ENCODE assay signal across 18 cellular contexts in genomic region chr6:112044856-112045255, GRCh38. TPM values are rescaled to one million over a fixed set of nuclear protein-coding genes. Genes with fewer than 3 reads are reported as not detected.
A peak's percentile ranks its signal among the peaks of the same experiment; 100 is the strongest.
DNase-seq lines count a peak whose midpoint lies in the region; ATAC-seq and TF ChIP-seq lines count a peak whose summit lies in the region.
"Had no signal": no experiment of that assay in that cellular context is flagged by ENCODE, and none has a peak within 500 bp of the region (broad histone marks: within the 10 kb centered on the region; RNA-seq: fewer than 3 reads in every experiment).

No MANE protein-coding gene starts in this region.

- peak overlapping the region; percentile 76 for H3K4me3 Mint-ChIP-seq in HFFc6
- H3K4me3 Mint-ChIP-seq: CD14-positive monocyte; central memory CD8-positive, alpha-beta T cell had no signal

- TF ChIP-seq POLR2A in transverse colon (IDR thresholded peaks at IDR 0.05) (no peak), right lobe of liver (IDR thresholded peaks at IDR 0.05) (no peak)

- no peak for ATAC-seq in right lobe of liver
- ATAC-seq: K562; naive thymus-derived CD8-positive, alpha-beta T cell had no signal

- DNase-seq in AG08395 (ENCODE audit: low spot score) (peak; percentile 83), HFFc6 (peak; percentile 89), cardiac fibroblast (ENCODE audit: low read depth in 2 of 2) (peak; percentile 71 to 90), myocyte (ENCODE audit: low read depth) (peak; percentile 79), transverse colon (no peak), NCI-H510A treated with DMSO at 0.1 percent for 48 hours (lab: John Stamatoyannopoulos, UW) (no peak), right lobe of liver (no peak)
- no peak for DNase-seq in stimulated activated CD4-positive, alpha-beta T cell treated with anti-CD3 and anti-CD28 coated beads, Interleukin-1b, Interleukin-23, amount 100 ng/mL, for 48 hours
- DNase-seq: activated CD4-positive, CD25-positive, alpha-beta regulatory T cell; activated T-cell treated with anti-CD3 and anti-CD28 coated beads, Interleukin-2, amount 50 U/mL, for 1 hour; kidney; naive thymus-derived CD8-positive, alpha-beta T cell; NCI-H187; NCI-H82 had no signal

- H3K36me3 Mint-ChIP-seq in HFFc6 (ENCODE audit: low read depth), result no peaks in the 10 kb centered on the region
- H3K36me3 Mint-ChIP-seq: CD14-positive monocyte; naive thymus-derived CD8-positive, alpha-beta T cell had no signal

- no peaks in the 10 kb centered on the region for H3K9me3 ChIP-seq in transverse colon
- H3K9me3 ChIP-seq in right lobe of liver, result no peaks in the 10 kb centered on the region

- peak overlapping the region; percentile 88 for H3K27ac Mint-ChIP-seq in HFFc6

- intact Hi-C loops in transverse colon (cut with DNase I; ENCODE audit: low total_unique reads) (loop anchor here (5.0 kb wide), 2 partner anchors 48 to 338 kb away; no protein-coding TSS in a partner anchor), right lobe of liver (cut with DNase I) (loop anchor here in 1 of 2 donors (10.0 kb wide), 1 partner anchor 330 kb away; no protein-coding TSS in a partner anchor)

- H3K36me3 ChIP-seq in transverse colon (no peaks in the 10 kb centered on the region), right lobe of liver (no peaks in the 10 kb centered on the region)

- 0 out of 2 replicates have a peak, but pooled peaks have one; percentile 13 for TF ChIP-seq CTCF in HFFc6 (IDR thresholded peaks at IDR 0.05)
- TF ChIP-seq CTCF in cardiac fibroblast (IDR thresholded peaks at IDR 0.05; ENCODE audit: low read depth, low read length), result no peak
- TF ChIP-seq CTCF in transverse colon (IDR thresholded peaks at IDR 0.05), result no peak
- no peak for TF ChIP-seq CTCF in right lobe of liver (IDR thresholded peaks at IDR 0.05)

- H3K4me1 Mint-ChIP-seq in HFFc6 (ENCODE audit: low read depth), result peaks cover 65% of the 10 kb centered on the region

- no peaks in the 10 kb centered on the region; the same call in 1 of the 2 replicates for H3K27me3 Mint-ChIP-seq in HFFc6 (ENCODE audit: insufficient read depth)
- H3K27me3 Mint-ChIP-seq: central memory CD8-positive, alpha-beta T cell; naive thymus-derived CD8-positive, alpha-beta T cell had no signal

- H3K4me1 ChIP-seq in transverse colon (peaks cover 0 to 10% (median 6%) of the 10 kb centered on the region in 4 donors), right lobe of liver (peaks cover 0 to 8% (median 3%) of the 10 kb centered on the region in 4 donors)

- in situ Hi-C loops in transverse colon (cut with MboI; ENCODE audit: low pct_ligation_motif_present in 1 of 4, low pct_unique_long_range_greater_than_20kb in 1 of 4, low sequenced_read_pairs in 3 of 4), result loop anchor here in 2 of 4 donors (10.0 to 25.0 kb wide), 2 partner anchors 340 to 783 kb away; a partner anchor contains a TSS

- H3K4me3 ChIP-seq in cardiac fibroblast (replicated peaks in 1 of 2; ENCODE audit: low read depth in 2 of 2, low read length in 2 of 2), result no peak overlapping the region
- H3K4me3 ChIP-seq in transverse colon, result no peak overlapping the region
- H3K4me3 ChIP-seq in right lobe of liver, result no peak overlapping the region
- H3K4me3 ChIP-seq: K562 had no signal

- peak overlapping the region in 2 of 4 donors; percentile 1 to 16 for H3K27ac ChIP-seq in transverse colon
- no peak overlapping the region for H3K27ac ChIP-seq in right lobe of liver

- 37 to 50% methylated on average over 2 to 3 of the region's 3 CpGs for WGBS in transverse colon (ENCODE audit: low coverage in 1 of 2), 2 donors
- WGBS in right lobe of liver (ENCODE audit: insufficient coverage, low coverage, low lambda C conversion rate, missing lambda C conversion rate), result 67% methylated on average over 2 of the region's 3 CpGs

- no peaks in the 10 kb centered on the region for H3K9me3 Mint-ChIP-seq in HFFc6
- H3K9me3 Mint-ChIP-seq: central memory CD8-positive, alpha-beta T cell; naive thymus-derived CD8-positive, alpha-beta T cell had no signal

- no peaks in the 10 kb centered on the region for H3K27me3 ChIP-seq in transverse colon
- no peaks in the 10 kb centered on the region for H3K27me3 ChIP-seq in right lobe of liver

- TF ChIP-seq EP300 in transverse colon (IDR thresholded peaks at IDR 0.05; ENCODE audit: low read depth), result no peak

RNA-seq across cellular contexts. Expression of gene CCN6, which starts 9.0 kb away (rescaled TPM):
- not detected for total RNA-seq in HFFc6 (2021; fragmentation: NEBNext Ultra II Directional; extraction: Animal tissue kit (Norgen Biotek cat#: 25700))
- total RNA-seq in myocyte (not detected in 2 replicates), transverse colon (not detected), right lobe of liver (not detected)
- polyA plus RNA-seq in myocyte (2012), result 0.10 TPM
- total RNA-seq: fibroblast of lung; naive thymus-derived CD8-positive, alpha-beta T cell had no signal
- polyA plus RNA-seq: CD14-positive monocyte had no signal

RNA-seq across cellular contexts. Expression of gene TUBE1, which starts 42.4 kb away (rescaled TPM):
- total RNA-seq in HFFc6 (2021; fragmentation: NEBNext Ultra II Directional; extraction: Animal tissue kit (Norgen Biotek cat#: 25700)), result 10 to 100 TPM in 5 of 6 experiments, 1 to 10 TPM in 1; 9.8 to 15.5 (median 11.2) TPM
- total RNA-seq in myocyte, result 15.5 and 16.4 TPM in 2 replicates
- 11.3 TPM for polyA plus RNA-seq in myocyte (2012)
- total RNA-seq in transverse colon, result 10 to 100 TPM; 15.9 to 48.4 (median 26.5) TPM
- 10 to 100 TPM; 16.2 to 38.0 (median 27.7) TPM for total RNA-seq in right lobe of liver

RNA-seq across cellular contexts. Expression of gene FAM229B, which starts 42.5 kb away (rescaled TPM):
- total RNA-seq in HFFc6 (2021; fragmentation: NEBNext Ultra II Directional; extraction: Animal tissue kit (Norgen Biotek cat#: 25700)), result 10 to 100 TPM; 30.2 to 36.2 (median 33.7) TPM
- total RNA-seq in myocyte (13.1 and 20.0 TPM in 2 replicates), transverse colon (10 to 100 TPM in 1 of 4 donors, 1 to 10 TPM in 2, not detected in 1; 2.2 to 81.4 (median 8.7) TPM), right lobe of liver (10 to 100 TPM in 2 of 6 experiments, 1 to 10 TPM in 4; 6.3 to 13.9 (median 9.1) TPM)
- polyA plus RNA-seq in myocyte (2012), result 65.9 TPM

Comparison
In these comparisons a context has a peak if more than half of its experiments do, and no peak if none do; other contexts are left out.
1. DNase-seq: peak in AG08395 (single experiment), HFFc6 (single experiment), cardiac fibroblast (2 of 2) and myocyte (single experiment); none in transverse colon (single experiment), stimulated activated CD4-positive, alpha-beta T cell treated with anti-CD3 and anti-CD28 coated beads, Interleukin-1b, Interleukin-23, amount 100 ng/mL, for 48 hours (single experiment), NCI-H510A treated with DMSO at 0.1 percent for 48 hours (single experiment) and right lobe of liver (0 of 3).